Comparison of ENCODE assay signal across 8 cellular contexts in genomic region chr7:121530251-121531174, GRCh38.
DNase-seq lines count a peak whose midpoint lies in the region; ATAC-seq, FAIRE-seq and TF ChIP-seq lines count a peak whose summit lies in the region.

No MANE protein-coding gene starts in this region.

- no peaks in the 10 kb centered on the region for H3K36me3 ChIP-seq in cardiac muscle cell

- ATAC-seq in GM21447 (IDR thresholded peaks at IDR 0.05; ENCODE audit: unreplicated experiment), result peak; percentile 99

- no peak for FAIRE-seq in frontal cortex (lab: Jason Lieb, UNC)

- H3K4me1 ChIP-seq in cardiac muscle cell (ENCODE audit: low read depth), result peaks cover 4% of the 10 kb centered on the region

- peak overlapping the region; percentile 1 for H3K27ac ChIP-seq in cardiac muscle cell

- peak; percentile 77 for DNase-seq in DMS53 (lab: John Stamatoyannopoulos, UW)
- peak; percentile 77 for DNase-seq in HPDE6-E6E7 (ENCODE audit: extremely low spot score)
- peak; percentile 11 for DNase-seq in activated CD8-positive, alpha-beta memory T cell treated with anti-CD3 and anti-CD28 coated beads, Interleukin-2, amount 50 U/mL, for 1 hour (ENCODE audit: extremely low read depth)
- peak in 1 of 2 donors; percentile 99 for DNase-seq in cardiac muscle cell (ENCODE audit: low read depth in 1 of 2, low spot score in 1 of 2)
- peak; percentile 19 to 40 for DNase-seq in stimulated activated CD4-positive, alpha-beta T cell treated with anti-CD3 and anti-CD28 coated beads, Interleukin-4, amount 100 ng/mL, for 48 hours (ENCODE audit: low read depth in 2 of 2)
- DNase-seq in frontal cortex (ENCODE audit: low spot score in 2 of 2), result no peak
- no peak for DNase-seq in SKM-1 treated with dmso at 0.1 percent for 144 hours (lab: John Stamatoyannopoulos, UW; ENCODE audit: unreplicated experiment)

- no peaks in the 10 kb centered on the region for H3K27me3 ChIP-seq in cardiac muscle cell

- no peak for TF ChIP-seq CTCF in cardiac muscle cell (IDR thresholded peaks at IDR 0.05; ENCODE audit: low read depth, low read length)

- H3K9me3 ChIP-seq in cardiac muscle cell (ENCODE audit: low read depth), result no peaks in the 10 kb centered on the region

- no peak overlapping the region for H3K4me3 ChIP-seq in cardiac muscle cell

Comparison
In these comparisons a context has a peak if more than half of its experiments do, and no peak if none do; other contexts are left out.
1. DNase-seq: peak in DMS53 (single experiment), HPDE6-E6E7 (single experiment), activated CD8-positive, alpha-beta memory T cell treated with anti-CD3 and anti-CD28 coated beads, Interleukin-2, amount 50 U/mL, for 1 hour (single experiment) and stimulated activated CD4-positive, alpha-beta T cell treated with anti-CD3 and anti-CD28 coated beads, Interleukin-4, amount 100 ng/mL, for 48 hours (2 of 2); none in frontal cortex (0 of 2) and SKM-1 treated with dmso at 0.1 percent for 144 hours (single experiment).